1 cellular context compared by ENCODE assay signal in genomic region chr21:14488805-14489204, GRCh38.
TF ChIP-seq lines count a peak whose summit lies in the region.

No MANE protein-coding gene starts in this region.

TF ChIP-seq in GM23338, 12 proteins besides CTCF, POLR2A, EP300 and RAD21:
- TF ChIP-seq, protein P1, sequence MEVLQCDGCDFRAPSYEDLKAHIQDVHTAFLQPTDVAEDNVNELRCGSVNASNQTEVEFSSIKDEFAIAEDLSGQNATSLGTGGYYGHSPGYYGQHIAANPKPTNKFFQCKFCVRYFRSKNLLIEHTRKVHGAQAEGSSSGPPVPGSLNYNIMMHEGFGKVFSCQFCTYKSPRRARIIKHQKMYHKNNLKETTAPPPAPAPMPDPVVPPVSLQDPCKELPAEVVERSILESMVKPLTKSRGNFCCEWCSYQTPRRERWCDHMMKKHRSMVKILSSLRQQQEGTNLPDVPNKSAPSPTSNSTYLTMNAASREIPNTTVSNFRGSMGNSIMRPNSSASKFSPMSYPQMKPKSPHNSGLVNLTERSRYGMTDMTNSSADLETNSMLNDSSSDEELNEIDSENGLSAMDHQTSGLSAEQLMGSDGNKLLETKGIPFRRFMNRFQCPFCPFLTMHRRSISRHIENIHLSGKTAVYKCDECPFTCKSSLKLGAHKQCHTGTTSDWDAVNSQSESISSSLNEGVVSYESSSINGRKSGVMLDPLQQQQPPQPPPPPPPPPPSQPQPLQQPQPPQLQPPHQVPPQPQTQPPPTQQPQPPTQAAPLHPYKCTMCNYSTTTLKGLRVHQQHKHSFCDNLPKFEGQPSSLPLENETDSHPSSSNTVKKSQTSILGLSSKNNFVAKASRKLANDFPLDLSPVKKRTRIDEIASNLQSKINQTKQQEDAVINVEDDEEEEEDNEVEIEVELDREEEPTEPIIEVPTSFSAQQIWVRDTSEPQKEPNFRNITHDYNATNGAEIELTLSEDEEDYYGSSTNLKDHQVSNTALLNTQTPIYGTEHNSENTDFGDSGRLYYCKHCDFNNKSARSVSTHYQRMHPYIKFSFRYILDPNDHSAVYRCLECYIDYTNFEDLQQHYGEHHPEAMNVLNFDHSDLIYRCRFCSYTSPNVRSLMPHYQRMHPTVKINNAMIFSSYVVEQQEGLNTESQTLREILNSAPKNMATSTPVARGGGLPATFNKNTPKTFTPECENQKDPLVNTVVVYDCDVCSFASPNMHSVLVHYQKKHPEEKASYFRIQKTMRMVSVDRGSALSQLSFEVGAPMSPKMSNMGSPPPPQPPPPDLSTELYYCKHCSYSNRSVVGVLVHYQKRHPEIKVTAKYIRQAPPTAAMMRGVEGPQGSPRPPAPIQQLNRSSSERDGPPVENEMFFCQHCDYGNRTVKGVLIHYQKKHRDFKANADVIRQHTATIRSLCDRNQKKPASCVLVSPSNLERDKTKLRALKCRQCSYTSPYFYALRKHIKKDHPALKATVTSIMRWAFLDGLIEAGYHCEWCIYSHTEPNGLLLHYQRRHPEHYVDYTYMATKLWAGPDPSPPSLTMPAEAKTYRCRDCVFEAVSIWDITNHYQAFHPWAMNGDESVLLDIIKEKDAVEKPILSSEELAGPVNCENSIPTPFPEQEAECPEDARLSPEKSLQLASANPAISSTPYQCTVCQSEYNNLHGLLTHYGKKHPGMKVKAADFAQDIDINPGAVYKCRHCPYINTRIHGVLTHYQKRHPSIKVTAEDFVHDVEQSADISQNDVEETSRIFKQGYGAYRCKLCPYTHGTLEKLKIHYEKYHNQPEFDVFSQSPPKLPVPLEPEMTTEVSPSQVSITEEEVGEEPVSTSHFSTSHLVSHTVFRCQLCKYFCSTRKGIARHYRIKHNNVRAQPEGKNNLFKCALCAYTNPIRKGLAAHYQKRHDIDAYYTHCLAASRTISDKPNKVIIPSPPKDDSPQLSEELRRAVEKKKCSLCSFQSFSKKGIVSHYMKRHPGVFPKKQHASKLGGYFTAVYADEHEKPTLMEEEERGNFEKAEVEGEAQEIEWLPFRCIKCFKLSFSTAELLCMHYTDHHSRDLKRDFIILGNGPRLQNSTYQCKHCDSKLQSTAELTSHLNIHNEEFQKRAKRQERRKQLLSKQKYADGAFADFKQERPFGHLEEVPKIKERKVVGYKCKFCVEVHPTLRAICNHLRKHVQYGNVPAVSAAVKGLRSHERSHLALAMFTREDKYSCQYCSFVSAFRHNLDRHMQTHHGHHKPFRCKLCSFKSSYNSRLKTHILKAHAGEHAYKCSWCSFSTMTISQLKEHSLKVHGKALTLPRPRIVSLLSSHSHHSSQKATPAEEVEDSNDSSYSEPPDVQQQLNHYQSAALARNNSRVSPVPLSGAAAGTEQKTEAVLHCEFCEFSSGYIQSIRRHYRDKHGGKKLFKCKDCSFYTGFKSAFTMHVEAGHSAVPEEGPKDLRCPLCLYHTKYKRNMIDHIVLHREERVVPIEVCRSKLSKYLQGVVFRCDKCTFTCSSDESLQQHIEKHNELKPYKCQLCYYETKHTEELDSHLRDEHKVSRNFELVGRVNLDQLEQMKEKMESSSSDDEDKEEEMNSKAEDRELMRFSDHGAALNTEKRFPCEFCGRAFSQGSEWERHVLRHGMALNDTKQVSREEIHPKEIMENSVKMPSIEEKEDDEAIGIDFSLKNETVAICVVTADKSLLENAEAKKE (CRISPR knock-in tag; IDR thresholded peaks at IDR 0.05), result no peak
- TF ChIP-seq REST (IDR thresholded peaks at IDR 0.05; ENCODE audit: unreplicated experiment), result no peak
- TF ChIP-seq EZH2phosphoT487 (IDR thresholded peaks at IDR 0.05; ENCODE audit: unreplicated experiment), result no peak
- no peak for TF ChIP-seq ZNF331 (CRISPR knock-in tag; IDR thresholded peaks at IDR 0.05; ENCODE audit: low read depth)
